8 cellular contexts compared by ENCODE assay signal in the genomic region with DNA sequence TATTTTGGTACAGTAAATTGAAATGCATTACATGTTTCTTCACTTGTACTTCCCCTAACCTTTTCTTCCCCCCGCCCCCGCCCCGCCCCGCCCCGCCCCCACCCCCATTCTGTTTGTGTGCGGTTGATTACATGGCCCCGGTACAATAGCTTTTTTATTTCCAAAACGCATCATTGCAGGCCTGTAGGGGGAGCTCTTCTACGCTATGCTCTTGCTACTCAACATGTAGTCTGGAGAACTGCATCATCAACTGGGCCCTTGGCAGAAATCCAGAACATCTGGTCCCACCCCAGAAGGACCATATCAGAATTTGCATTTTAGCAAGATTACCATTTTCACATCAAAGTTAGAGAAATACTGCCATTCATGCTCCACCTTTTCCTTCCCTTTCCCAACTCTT.
DNase-seq lines count a peak whose midpoint lies in the region; ATAC-seq, FAIRE-seq and TF ChIP-seq lines count a peak whose summit lies in the region.

No MANE protein-coding gene starts in this region.

- H3K27me3 Mint-ChIP-seq in progenitor cell of endocrine pancreas (no peaks in the 10 kb centered on the region), Calu3 (ENCODE audit: unreplicated experiment) (no peaks in the 10 kb centered on the region)

- H3K9me3 Mint-ChIP-seq in progenitor cell of endocrine pancreas (ENCODE audit: low read depth): no peaks in the 10 kb centered on the region
- H3K9me3 Mint-ChIP-seq in Calu3 (ENCODE audit: low read depth, unreplicated experiment): no peaks in the 10 kb centered on the region

- TF ChIP-seq CTCF in bronchial epithelial cell (IDR thresholded peaks at IDR 0.05; ENCODE audit: insufficient read depth, low read length, severe bottlenecking) (peak; percentile 33), progenitor cell of endocrine pancreas (IDR thresholded peaks at IDR 0.05; ENCODE audit: unreplicated experiment) (peak; percentile 23), Calu3 (IDR thresholded peaks at IDR 0.05; ENCODE audit: unreplicated experiment) (no peak)

- intact Hi-C loops in Calu3 (cut with micrococcal nuclease; ENCODE audit: unreplicated experiment): no loop called here

- no peaks in the 10 kb centered on the region for H3K36me3 ChIP-seq in bronchial epithelial cell (ENCODE audit: control insufficient read depth, insufficient read depth, low read length)

- H3K36me3 Mint-ChIP-seq in progenitor cell of endocrine pancreas (ENCODE audit: insufficient read depth) (no peaks in the 10 kb centered on the region), Calu3 (ENCODE audit: insufficient read depth, unreplicated experiment) (no peaks in the 10 kb centered on the region)

- FAIRE-seq in bronchial epithelial cell (lab: Jason Lieb, UNC): no peak

- H3K4me1 Mint-ChIP-seq in progenitor cell of endocrine pancreas (ENCODE audit: low read depth): peaks cover 5% of the 10 kb centered on the region
- H3K4me1 Mint-ChIP-seq in Calu3 (ENCODE audit: low read depth, unreplicated experiment): no peaks in the 10 kb centered on the region

- H3K27ac Mint-ChIP-seq in progenitor cell of endocrine pancreas (no peak overlapping the region), Calu3 (ENCODE audit: unreplicated experiment) (no peak overlapping the region)

- CTCF ChIA-PET in Calu3 (lab: Charles Lee): no interaction called here

- H3K4me3 ChIP-seq in bronchial epithelial cell (ENCODE audit: low read depth, low read length): no peak overlapping the region

- H3K4me3 Mint-ChIP-seq in progenitor cell of endocrine pancreas (ENCODE audit: low read depth) (no peak overlapping the region), Calu3 (ENCODE audit: low read depth, unreplicated experiment) (no peak overlapping the region)

- ATAC-seq in GM21717 (IDR thresholded peaks at IDR 0.05; ENCODE audit: unreplicated experiment): no peak
- no peak for ATAC-seq in HG03196 (IDR thresholded peaks at IDR 0.05; ENCODE audit: unreplicated experiment)

- BruUV-seq in Calu3 (replicated peaks; lab: Mats Ljungman, UMichigan): no TSS peak

- no peaks in the 10 kb centered on the region for H3K27me3 ChIP-seq in bronchial epithelial cell (ENCODE audit: control insufficient read depth, insufficient read depth, low read length)

- peak; percentile 7 for DNase-seq in NCI-H2171 treated with DMSO at 0.1 percent for 48 hours (lab: John Stamatoyannopoulos, UW)
- DNase-seq in NCI-H2171 (lab: John Stamatoyannopoulos, UW): no peak
- peak; percentile 18 for DNase-seq in LHCN-M2 (ENCODE audit: low read depth)
- no peak for DNase-seq in bronchial epithelial cell (ENCODE audit: low read depth)
- DNase-seq in progenitor cell of endocrine pancreas (ENCODE audit: low spot score, unreplicated experiment): no peak
- DNase-seq in Calu3: no peak

Comparison
In these comparisons a context has a peak if more than half of its experiments do, and no peak if none do; other contexts are left out.
1. DNase-seq: peak in NCI-H2171 treated with DMSO at 0.1 percent for 48 hours (single experiment) and LHCN-M2 (single experiment); none in NCI-H2171 (single experiment), bronchial epithelial cell (single experiment), progenitor cell of endocrine pancreas (single experiment) and Calu3 (single experiment).